8 cellular contexts compared by ENCODE assay signal in the genomic region with DNA sequence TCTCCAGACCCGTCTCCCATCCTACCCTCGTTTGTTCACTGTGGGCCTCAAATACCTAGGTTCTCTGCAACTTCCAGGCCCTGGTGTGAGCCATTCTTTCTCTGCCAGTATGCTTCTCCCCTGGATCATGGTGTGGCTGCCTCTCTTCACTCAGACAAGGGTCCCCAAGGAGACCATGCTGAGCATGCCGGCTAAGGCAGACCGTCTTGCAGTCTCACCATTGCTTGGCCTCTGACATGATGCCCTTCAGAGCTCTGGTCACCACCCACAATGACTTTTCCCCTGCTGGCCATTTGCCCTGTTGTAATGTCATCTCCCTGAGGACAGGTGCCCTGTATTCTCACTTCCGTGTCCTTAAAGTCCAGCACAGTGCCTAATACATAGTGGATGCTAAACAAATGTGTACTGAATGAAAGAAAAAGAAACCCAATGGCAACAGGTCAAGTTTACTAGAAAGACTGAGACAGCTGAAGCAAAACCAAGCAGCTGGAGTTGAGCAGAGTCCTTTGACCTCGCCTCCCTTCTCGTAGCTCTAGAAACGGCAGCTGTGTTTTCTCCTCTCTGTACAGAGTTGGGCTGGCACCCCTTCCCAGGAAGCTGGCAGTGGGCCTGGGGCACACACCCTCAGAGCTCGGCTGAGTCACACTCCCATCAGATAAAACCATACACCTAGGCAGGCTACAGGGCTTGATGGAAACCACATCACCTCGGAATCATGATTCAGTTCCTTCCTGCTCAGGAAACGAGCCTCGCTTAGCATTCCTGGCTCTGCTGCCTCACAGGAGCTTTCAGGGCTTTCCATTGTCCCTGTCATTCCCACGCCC. TPM values are rescaled to one million over a fixed set of nuclear protein-coding genes. Genes with fewer than 3 reads are reported as not detected.
DNase-seq lines count a peak whose midpoint lies in the region; ATAC-seq and TF ChIP-seq lines count a peak whose summit lies in the region.

No MANE protein-coding gene starts in this region.

- H3K27ac ChIP-seq in CD4-positive, CD25-positive, alpha-beta regulatory T cell (ENCODE audit: insufficient read depth, low read length, poor library complexity, severe bottlenecking): peak overlapping the region; percentile 66
- peak overlapping the region; percentile 47 to 80 (median 66) for H3K27ac ChIP-seq in gastrocnemius medialis

- H3K27me3 Mint-ChIP-seq in CD4-positive, CD25-positive, alpha-beta regulatory T cell: no peaks in the 10 kb centered on the region
- no peaks in the 10 kb centered on the region for H3K27me3 Mint-ChIP-seq in activated naive CD4-positive, alpha-beta T cell treated with anti-CD3 and anti-CD28 coated beads for 36 hours (ENCODE audit: low read depth)

- DNase-seq in CD4-positive, CD25-positive, alpha-beta regulatory T cell: peak in 2 of 3 donors; percentile 36 to 59
- peak; percentile 53 for DNase-seq in NCI-H69 (lab: John Stamatoyannopoulos, UW)
- peak; percentile 73 for DNase-seq in activated naive CD4-positive, alpha-beta T cell treated with anti-CD3 and anti-CD28 coated beads for 36 hours
- DNase-seq in glomerular endothelial cell (ENCODE audit: extremely low read depth, low read depth, low spot score): peak; percentile 94
- DNase-seq in gastrocnemius medialis: peak; percentile 70 to 87

- no peak for TF ChIP-seq CTCF in gastrocnemius medialis (IDR thresholded peaks at IDR 0.05 in 4 of 5, conservative IDR thresholded peaks at IDR 0.05 in 1 of 5)

- peaks cover 35% of the 10 kb centered on the region for H3K36me3 ChIP-seq in CD4-positive, CD25-positive, alpha-beta regulatory T cell (ENCODE audit: control insufficient read depth, insufficient read depth, low read length)
- peaks cover 0 to 37% of the 10 kb centered on the region in 2 donors for H3K36me3 ChIP-seq in gastrocnemius medialis

- H3K4me1 Mint-ChIP-seq in CD4-positive, CD25-positive, alpha-beta regulatory T cell: peaks cover 19 to 63% (median 40%) of the 10 kb centered on the region in 4 donors
- peaks cover 47% of the 10 kb centered on the region for H3K4me1 Mint-ChIP-seq in activated naive CD4-positive, alpha-beta T cell treated with anti-CD3 and anti-CD28 coated beads for 36 hours (ENCODE audit: low read depth)

- H3K4me3 Mint-ChIP-seq in CD4-positive, CD25-positive, alpha-beta regulatory T cell: peak overlapping the region; percentile 32 to 80 (median 76)
- peak overlapping the region; percentile 2 for H3K4me3 Mint-ChIP-seq in activated naive CD4-positive, alpha-beta T cell treated with anti-CD3 and anti-CD28 coated beads for 36 hours

- peaks cover 55% of the 10 kb centered on the region for H3K4me1 ChIP-seq in CD4-positive, CD25-positive, alpha-beta regulatory T cell (ENCODE audit: control insufficient read depth, insufficient read depth, low read length, poor library complexity, severe bottlenecking)
- H3K4me1 ChIP-seq in gastrocnemius medialis: peaks cover 20 to 28% of the 10 kb centered on the region in 2 donors

- intact Hi-C loops in activated naive CD4-positive, alpha-beta T cell treated with anti-CD3 and anti-CD28 coated beads for 36 hours (cut with micrococcal nuclease): loop anchor here (1.0 to 5.0 kb wide), 3 partner anchors 18 to 214 kb away; a partner anchor contains a TSS
- intact Hi-C loops in gastrocnemius medialis (cut with DNase I; ENCODE audit: low total_unique reads): no loop called here

- no peaks in the 10 kb centered on the region for H3K27me3 ChIP-seq in CD4-positive, CD25-positive, alpha-beta regulatory T cell (ENCODE audit: control insufficient read depth, insufficient read depth, low read length)
- no peaks in the 10 kb centered on the region for H3K27me3 ChIP-seq in gastrocnemius medialis

- in situ Hi-C loops in gastrocnemius medialis (cut with MboI; ENCODE audit: low sequenced_read_pairs in 4 of 4): loop anchor here in 2 of 4 donors (5.0 kb wide), 1 partner anchor 126 kb away; no protein-coding TSS in a partner anchor

- no peak for TF ChIP-seq POLR2A in gastrocnemius medialis (IDR thresholded peaks at IDR 0.05)

- H3K36me3 Mint-ChIP-seq in CD4-positive, CD25-positive, alpha-beta regulatory T cell: peaks cover 34% of the 10 kb centered on the region
- H3K36me3 Mint-ChIP-seq in activated naive CD4-positive, alpha-beta T cell treated with anti-CD3 and anti-CD28 coated beads for 36 hours (ENCODE audit: low read depth): peaks cover 23% of the 10 kb centered on the region

- peak overlapping the region; percentile 54 for H3K4me3 ChIP-seq in CD4-positive, CD25-positive, alpha-beta regulatory T cell (ENCODE audit: low read depth, low read length)
- no peak overlapping the region for H3K4me3 ChIP-seq in gastrocnemius medialis

- peak overlapping the region; percentile 92 to 98 (median 97) for H3K27ac Mint-ChIP-seq in CD4-positive, CD25-positive, alpha-beta regulatory T cell
- H3K27ac Mint-ChIP-seq in activated naive CD4-positive, alpha-beta T cell treated with anti-CD3 and anti-CD28 coated beads for 36 hours: peak overlapping the region; percentile 72

- H3K9me3 ChIP-seq in CD4-positive, CD25-positive, alpha-beta regulatory T cell (ENCODE audit: control insufficient read depth in 2 of 2, low read length in 2 of 2): no peaks in the 10 kb centered on the region
- H3K9me3 ChIP-seq in gastrocnemius medialis: no peaks in the 10 kb centered on the region

- ATAC-seq in CD4-positive, CD25-positive, alpha-beta regulatory T cell (ENCODE audit: low read depth in 2 of 2): peak; percentile 74 to 77
- ATAC-seq in gastrocnemius medialis: peak; percentile 83 to 87
- no peak for ATAC-seq in HG02610 (IDR thresholded peaks at IDR 0.05; ENCODE audit: unreplicated experiment)
- no peak for ATAC-seq in GM18867 (IDR thresholded peaks at IDR 0.05; ENCODE audit: unreplicated experiment)
- no peak for ATAC-seq in HG03159 (IDR thresholded peaks at IDR 0.05; ENCODE audit: unreplicated experiment)

- CTCF ChIA-PET in activated naive CD4-positive, alpha-beta T cell treated with anti-CD3 and anti-CD28 coated beads for 36 hours (lab: Charles Lee): interaction anchor here (0.8 to 14.1 kb wide), 5 partner anchors 10 to 123 kb away, joined by 3 to 314 read pairs (median 6); no protein-coding TSS in a partner anchor

- peaks cover 0 to 1% (median 0%) of the 10 kb centered on the region in 7 donors for H3K9me3 Mint-ChIP-seq in CD4-positive, CD25-positive, alpha-beta regulatory T cell
- no peaks in the 10 kb centered on the region for H3K9me3 Mint-ChIP-seq in activated naive CD4-positive, alpha-beta T cell treated with anti-CD3 and anti-CD28 coated beads for 36 hours

RNA-seq across cellular contexts. Expression of a gene that starts 8.6 kb away (rescaled TPM):
- 0.27 TPM for total RNA-seq in CD4-positive, CD25-positive, alpha-beta regulatory T cell
- under 1 TPM in 1 of 4 donors, not detected in 3; 0.16 TPM for polyA plus RNA-seq in CD4-positive, CD25-positive, alpha-beta regulatory T cell
- total RNA-seq in activated naive CD4-positive, alpha-beta T cell treated with anti-CD3 and anti-CD28 coated beads for 36 hours: under 1 TPM; 0.62 to 0.89 TPM
- total RNA-seq in glomerular endothelial cell: not detected in 2 replicates
- total RNA-seq in gastrocnemius medialis: under 1 TPM in 3 of 4 donors, not detected in 1; 0.07 to 0.41 (median 0.13) TPM

RNA-seq across cellular contexts. Expression of a gene that starts 18.8 kb away (rescaled TPM):
- total RNA-seq in CD4-positive, CD25-positive, alpha-beta regulatory T cell: 17.1 TPM
- polyA plus RNA-seq in CD4-positive, CD25-positive, alpha-beta regulatory T cell: 10 to 100 TPM; 22.4 to 41.4 (median 34.2) TPM
- 10 to 100 TPM; 35.7 to 37.8 TPM for total RNA-seq in activated naive CD4-positive, alpha-beta T cell treated with anti-CD3 and anti-CD28 coated beads for 36 hours
- total RNA-seq in glomerular endothelial cell: 69.8 and 72.6 TPM in 2 replicates
- total RNA-seq in gastrocnemius medialis: 10 to 100 TPM; 61.0 to 99.8 (median 68.4) TPM

RNA-seq across cellular contexts. Expression of a gene that starts 22.2 kb away (rescaled TPM):
- total RNA-seq in CD4-positive, CD25-positive, alpha-beta regulatory T cell: 62.4 TPM
- polyA plus RNA-seq in CD4-positive, CD25-positive, alpha-beta regulatory T cell: 100 to 1,000 TPM; 116 to 142 (median 131) TPM
- 10 to 100 TPM; 89.1 to 91.3 TPM for total RNA-seq in activated naive CD4-positive, alpha-beta T cell treated with anti-CD3 and anti-CD28 coated beads for 36 hours
- 136 and 166 TPM in 2 replicates for total RNA-seq in glomerular endothelial cell
- 100 to 1,000 TPM in 3 of 4 donors, 10 to 100 TPM in 1; 99.2 to 222 (median 168) TPM for total RNA-seq in gastrocnemius medialis

RNA-seq across cellular contexts. Expression of a gene that starts 28.8 kb away (rescaled TPM):
- 80.7 TPM for total RNA-seq in CD4-positive, CD25-positive, alpha-beta regulatory T cell
- polyA plus RNA-seq in CD4-positive, CD25-positive, alpha-beta regulatory T cell: 100 to 1,000 TPM in 1 of 4 donors, 10 to 100 TPM in 3; 55.5 to 104 (median 74.9) TPM
- total RNA-seq in activated naive CD4-positive, alpha-beta T cell treated with anti-CD3 and anti-CD28 coated beads for 36 hours: 100 to 1,000 TPM; 107 to 108 TPM
- total RNA-seq in glomerular endothelial cell (7.4 and 10.4 TPM in 2 replicates), gastrocnemius medialis (1 to 10 TPM in 3 of 4 donors, under 1 TPM in 1; 0.97 to 5.2 (median 3.5) TPM)

Comparison
In these comparisons a context has a peak if more than half of its experiments do, and no peak if none do; other contexts are left out.
1. ATAC-seq: peak in CD4-positive, CD25-positive, alpha-beta regulatory T cell (2 of 2) and gastrocnemius medialis (2 of 2); none in HG02610 (single experiment), GM18867 (single experiment) and HG03159 (single experiment).
2. Peak in every context shown above with its lines, with median percentiles within 50 percentile points of each other: DNase-seq.